ENCODE assay signal across 10 cellular contexts in the genomic region with DNA sequence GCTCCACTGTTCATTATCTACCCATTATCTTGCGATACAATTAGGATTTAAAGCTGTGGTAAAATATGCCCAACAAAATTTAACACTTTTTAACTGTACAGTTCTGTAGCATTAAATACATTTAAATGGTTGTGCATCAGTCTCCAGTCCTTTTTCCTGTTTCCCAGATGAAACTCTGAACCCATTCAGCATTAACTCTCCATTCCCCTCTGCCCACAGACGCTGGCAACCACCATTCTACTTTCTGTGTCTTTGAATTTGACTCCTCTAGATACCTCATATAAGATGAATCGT. TPM values are rescaled to one million over a fixed set of nuclear protein-coding genes. Genes with fewer than 3 reads are reported as not detected.
DNase-seq lines count a peak whose midpoint lies in the region; ATAC-seq and TF ChIP-seq lines count a peak whose summit lies in the region.
"Had no signal": no experiment of that assay in that cellular context is flagged by ENCODE, and none has a peak within 500 bp of the region (broad histone marks: within the 10 kb centered on the region; RNA-seq: fewer than 3 reads in every experiment).

No MANE protein-coding gene starts in this region.

- H3K4me1 ChIP-seq in BLaER1 (peaks cover 31% of the 10 kb centered on the region), HEK293 (ENCODE audit: control insufficient read depth, insufficient read depth, low read length) (no peaks in the 10 kb centered on the region), trophoblast cell (ENCODE audit: control insufficient read depth in 1 of 2, insufficient read depth in 2 of 2, low read length in 2 of 2) (peaks cover 14 to 19% of the 10 kb centered on the region in 2 experiments)

- TF ChIP-seq POLR2A in lower leg skin (IDR thresholded peaks at IDR 0.05) = no peak

- DNase-seq in naive thymus-derived CD8-positive, alpha-beta T cell = no peak
- DNase-seq in kidney tubule cell (ENCODE audit: low spot score) (no peak), trophoblast cell (no peak), lower leg skin (ENCODE audit: low spot score in 2 of 2) (no peak)
- DNase-seq: hypothalamus, NCI-H2029 had no signal

- CTCF ChIA-PET in HEK293 (lab: Yijun Ruan, JAX) = interaction anchor here (1.5 to 2.2 kb wide), 3 partner anchors 15 to 39 kb away, joined by 3 to 11 read pairs (median 8); partner anchors contain the start of gene TRIM41

- no peak overlapping the region for H2BK120ac ChIP-seq in trophoblast cell (ENCODE audit: insufficient read depth, low read length, poor library complexity)

- H3K27ac ChIP-seq in BLaER1 (no peak overlapping the region), HEK293 (ENCODE audit: extremely low read depth, low read depth, low read length) (no peak overlapping the region), trophoblast cell (ENCODE audit: low read depth, low read length) (no peak overlapping the region)

- H3K4me3 Mint-ChIP-seq in activated naive CD8-positive, alpha-beta T cell = peak overlapping the region; percentile 91
- peak overlapping the region; percentile 87 to 98 (median 93) for H3K4me3 Mint-ChIP-seq in naive thymus-derived CD8-positive, alpha-beta T cell

- H3K27ac Mint-ChIP-seq in activated naive CD8-positive, alpha-beta T cell = peak overlapping the region; percentile 96
- peak overlapping the region in 9 of 10 donors; percentile 17 to 100 (median 92) for H3K27ac Mint-ChIP-seq in naive thymus-derived CD8-positive, alpha-beta T cell

- no peak overlapping the region for H3K4ac ChIP-seq in trophoblast cell (ENCODE audit: low read depth, low read length)

- no peak overlapping the region for H4K12ac ChIP-seq in trophoblast cell (ENCODE audit: low read depth, low read length)

- H3K9ac ChIP-seq in BLaER1 (no peak overlapping the region), trophoblast cell (ENCODE audit: low read length) (no peak overlapping the region)

- H3K9me3 ChIP-seq in BLaER1 = no peaks in the 10 kb centered on the region
- H3K9me3 ChIP-seq in HEK293 (ENCODE audit: control insufficient read depth, insufficient read depth, low read depth, low read length) = no peaks in the 10 kb centered on the region
- H3K9me3 ChIP-seq in trophoblast cell (ENCODE audit: insufficient read depth, low read depth, low read length) = peaks cover 3% of the 10 kb centered on the region

- H3K9me3 Mint-ChIP-seq in activated naive CD8-positive, alpha-beta T cell (ENCODE audit: low read depth) = no peaks in the 10 kb centered on the region
- peaks cover 0 to 10% (median 0%) of the 10 kb centered on the region in 9 donors for H3K9me3 Mint-ChIP-seq in naive thymus-derived CD8-positive, alpha-beta T cell

- H3K4me2 ChIP-seq in BLaER1 = peak overlapping the region; percentile 99; the same call in 1 of the 2 replicates
- H3K4me2 ChIP-seq in trophoblast cell (ENCODE audit: low read length) = no peak overlapping the region

- peaks cover 50% of the 10 kb centered on the region for H3K27me3 ChIP-seq in BLaER1
- H3K27me3 ChIP-seq in trophoblast cell (ENCODE audit: insufficient read depth, low read length) = peaks cover 30% of the 10 kb centered on the region

- TF ChIP-seq CTCF in HEK293 (tag by site-specific recombination; IDR thresholded peaks at IDR 0.05) (no peak), lower leg skin (IDR thresholded peaks at IDR 0.05) (no peak)

- H3K23ac ChIP-seq in trophoblast cell (ENCODE audit: low read length) = no peak overlapping the region

- intact Hi-C loops in lower leg skin (cut with DNase I; ENCODE audit: low total_unique reads) = no loop called here

- peaks cover 29% of the 10 kb centered on the region for H4K20me1 ChIP-seq in BLaER1

- H3K79me1 ChIP-seq in trophoblast cell (ENCODE audit: low read length) = no peaks in the 10 kb centered on the region

- H3K14ac ChIP-seq in trophoblast cell (ENCODE audit: low read length) = no peak overlapping the region

- H3K27me3 Mint-ChIP-seq in activated naive CD8-positive, alpha-beta T cell = no peaks in the 10 kb centered on the region
- peaks cover 4 to 20% (median 11%) of the 10 kb centered on the region in 5 donors for H3K27me3 Mint-ChIP-seq in naive thymus-derived CD8-positive, alpha-beta T cell

- H3K4me3 ChIP-seq in BLaER1 (peak overlapping the region; percentile 78), HEK293 (ENCODE audit: low read depth, low read length) (no peak overlapping the region), trophoblast cell (ENCODE audit: low read depth, low read length) (no peak overlapping the region), lower leg skin (ENCODE audit: low read depth, poor library complexity, severe bottlenecking) (no peak overlapping the region)

- no peak overlapping the region for H4K91ac ChIP-seq in trophoblast cell (ENCODE audit: low read depth, low read length)

- H2AK5ac ChIP-seq in trophoblast cell (ENCODE audit: low read length) = no peak overlapping the region

- no peak overlapping the region for H2AFZ ChIP-seq in trophoblast cell (ENCODE audit: insufficient read depth, low read length, poor library complexity)

- POLR2A ChIA-PET in HEK293 (lab: Yijun Ruan, JAX) = interaction anchor here (0.7 to 5.5 kb wide), 9 partner anchors 8 to 347 kb away, joined by 3 to 86 read pairs (median 8); partner anchors contain the start of genes RACK1, TRIM41 and ZFP62
- POLR2A ChIA-PET in naive thymus-derived CD8-positive, alpha-beta T cell (lab: Charles Lee) = interaction anchor here (1.0 to 7.8 kb wide), 10 partner anchors 9 to 377 kb away, joined by 6 to 281 read pairs (median 17); partner anchors contain the start of genes RACK1, TRIM41 and TRIM52

- H2BK5ac ChIP-seq in trophoblast cell (ENCODE audit: low read depth, low read length, poor library complexity) = no peak overlapping the region

- H3K36me3 ChIP-seq in BLaER1 = no peaks in the 10 kb centered on the region
- H3K36me3 ChIP-seq in HEK293 (ENCODE audit: control insufficient read depth in 2 of 2, insufficient read depth in 1 of 2, low read length in 2 of 2) = no peaks in the 10 kb centered on the region
- H3K36me3 ChIP-seq in trophoblast cell (ENCODE audit: control insufficient read depth in 1 of 2, insufficient read depth in 2 of 2, low read length in 2 of 2) = no peaks in the 10 kb centered on the region

- H3K79me2 ChIP-seq in trophoblast cell (ENCODE audit: control insufficient read depth, insufficient read depth, low read length, poor library complexity) = no peaks in the 10 kb centered on the region

- no peak for ATAC-seq in naive thymus-derived CD8-positive, alpha-beta T cell
- no peak for ATAC-seq in HG02571 (IDR thresholded peaks at IDR 0.05; ENCODE audit: unreplicated experiment)

- no peak overlapping the region for H2BK12ac ChIP-seq in trophoblast cell (ENCODE audit: low read length)

- no CpG with 5 or more reads among the region's 3 CpGs for WGBS in trophoblast cell (ENCODE audit: extremely low coverage, insufficient coverage, insufficient read length)
- WGBS in lower leg skin, 2 donors = 35 to 43% methylated on average over 3 of the region's 3 CpGs

- H3K4me1 Mint-ChIP-seq in activated naive CD8-positive, alpha-beta T cell (ENCODE audit: low read depth) = peaks cover 34% of the 10 kb centered on the region
- peaks cover 27 to 58% (median 34%) of the 10 kb centered on the region in 4 donors for H3K4me1 Mint-ChIP-seq in naive thymus-derived CD8-positive, alpha-beta T cell

- no peak overlapping the region for H3K18ac ChIP-seq in trophoblast cell (ENCODE audit: low read length)

- H3K36me3 Mint-ChIP-seq in activated naive CD8-positive, alpha-beta T cell = no peaks in the 10 kb centered on the region
- peaks cover 0 to 7% (median 2%) of the 10 kb centered on the region in 3 donors for H3K36me3 Mint-ChIP-seq in naive thymus-derived CD8-positive, alpha-beta T cell

- no peak overlapping the region for H4K8ac ChIP-seq in trophoblast cell (ENCODE audit: low read depth, low read length)

TF ChIP-seq in HEK293, 187 proteins besides CTCF, POLR2A, EP300 and RAD21 (continues in another document):
- peak; percentile 63; the same call in 1 of the 2 replicates for TF ChIP-seq ZNF366 (tag by site-specific recombination; conservative IDR thresholded peaks at IDR 0.05)
- no peak for TF ChIP-seq ZNF354C (tag by site-specific recombination; IDR thresholded peaks at IDR 0.05; ENCODE audit: borderline replicate concordance, low read depth)
- no peak for TF ChIP-seq ZNF335 (tag by site-specific recombination; conservative IDR thresholded peaks at IDR 0.05)
- no peak; the same call in 1 of the 2 replicates for TF ChIP-seq ZNF664 (tag by site-specific recombination; IDR thresholded peaks at IDR 0.05)
- TF ChIP-seq ZNF624 (tag by site-specific recombination; IDR thresholded peaks at IDR 0.05) = no peak
- TF ChIP-seq, protein P1, sequence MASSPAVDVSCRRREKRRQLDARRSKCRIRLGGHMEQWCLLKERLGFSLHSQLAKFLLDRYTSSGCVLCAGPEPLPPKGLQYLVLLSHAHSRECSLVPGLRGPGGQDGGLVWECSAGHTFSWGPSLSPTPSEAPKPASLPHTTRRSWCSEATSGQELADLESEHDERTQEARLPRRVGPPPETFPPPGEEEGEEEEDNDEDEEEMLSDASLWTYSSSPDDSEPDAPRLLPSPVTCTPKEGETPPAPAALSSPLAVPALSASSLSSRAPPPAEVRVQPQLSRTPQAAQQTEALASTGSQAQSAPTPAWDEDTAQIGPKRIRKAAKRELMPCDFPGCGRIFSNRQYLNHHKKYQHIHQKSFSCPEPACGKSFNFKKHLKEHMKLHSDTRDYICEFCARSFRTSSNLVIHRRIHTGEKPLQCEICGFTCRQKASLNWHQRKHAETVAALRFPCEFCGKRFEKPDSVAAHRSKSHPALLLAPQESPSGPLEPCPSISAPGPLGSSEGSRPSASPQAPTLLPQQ (tag by site-specific recombination; IDR thresholded peaks at IDR 0.05) = 0 out of 2 replicates have a peak, but pooled peaks have one; percentile 6
- no peak for TF ChIP-seq ZNF121 (tag by site-specific recombination; IDR thresholded peaks at IDR 0.05)

RNA-seq across cellular contexts. Expression of gene TRIM7, which starts 2.9 kb away (rescaled TPM):
- total RNA-seq in naive thymus-derived CD8-positive, alpha-beta T cell = 1 to 10 TPM; 3.7 to 4.2 TPM
- polyA plus RNA-seq in naive thymus-derived CD8-positive, alpha-beta T cell = under 1 TPM in 1 of 3 donors, not detected in 2; 0.40 TPM
- 0.04 and 0.07 TPM in 2 replicates for polyA plus RNA-seq in trophoblast cell (2013)
- total RNA-seq in lower leg skin = 100 to 1,000 TPM in 2 of 4 donors, 10 to 100 TPM in 2; 77.2 to 144 (median 89.8) TPM

RNA-seq across cellular contexts. Expression of gene TRIM41, which starts 15.2 kb away (rescaled TPM):
- total RNA-seq in naive thymus-derived CD8-positive, alpha-beta T cell = 10 to 100 TPM; 33.3 to 40.7 TPM
- 1 to 10 TPM; 1.1 to 2.6 (median 1.6) TPM for polyA plus RNA-seq in naive thymus-derived CD8-positive, alpha-beta T cell
- polyA plus RNA-seq in trophoblast cell (2013) = 16.4 and 16.9 TPM in 2 replicates
- total RNA-seq in lower leg skin = 10 to 100 TPM; 14.7 to 19.8 (median 18.0) TPM

RNA-seq across cellular contexts. Expression of gene RACK1, which starts 35.8 kb away (rescaled TPM):
- total RNA-seq in naive thymus-derived CD8-positive, alpha-beta T cell = 1,000 to 10,000 TPM; 2,236 to 2,371 TPM
- polyA plus RNA-seq in naive thymus-derived CD8-positive, alpha-beta T cell = 1,000 to 10,000 TPM; 2,449 to 2,566 (median 2,565) TPM
- polyA plus RNA-seq in trophoblast cell (2013) = 2,172 and 2,251 TPM in 2 replicates
- total RNA-seq in lower leg skin = 1,000 to 10,000 TPM; 3,064 to 4,085 (median 3,503) TPM

RNA-seq across cellular contexts. Expression of gene TRIM52, which starts 53.0 kb away (rescaled TPM):
- total RNA-seq in naive thymus-derived CD8-positive, alpha-beta T cell = 10 to 100 TPM; 62.7 to 64.2 TPM
- polyA plus RNA-seq in naive thymus-derived CD8-positive, alpha-beta T cell = 10 to 100 TPM; 23.6 to 36.3 (median 32.8) TPM
- 2.8 and 3.3 TPM in 2 replicates for polyA plus RNA-seq in trophoblast cell (2013)
- total RNA-seq in lower leg skin = 10 to 100 TPM in 2 of 4 donors, 1 to 10 TPM in 2; 5.2 to 13.2 (median 9.3) TPM

Comparison
In these comparisons a context has a peak if more than half of its experiments do, and no peak if none do; other contexts are left out.
1. RNA of gene TRIM7, which starts 2.9 kb away (total RNA-seq): 77.2 to 144 TPM in lower leg skin; 3.7 to 4.2 TPM in naive thymus-derived CD8-positive, alpha-beta T cell; every median in the first group is over 10 times any median in the second.